Comparison of ENCODE assay signal across 23 cellular contexts in the genomic region with DNA sequence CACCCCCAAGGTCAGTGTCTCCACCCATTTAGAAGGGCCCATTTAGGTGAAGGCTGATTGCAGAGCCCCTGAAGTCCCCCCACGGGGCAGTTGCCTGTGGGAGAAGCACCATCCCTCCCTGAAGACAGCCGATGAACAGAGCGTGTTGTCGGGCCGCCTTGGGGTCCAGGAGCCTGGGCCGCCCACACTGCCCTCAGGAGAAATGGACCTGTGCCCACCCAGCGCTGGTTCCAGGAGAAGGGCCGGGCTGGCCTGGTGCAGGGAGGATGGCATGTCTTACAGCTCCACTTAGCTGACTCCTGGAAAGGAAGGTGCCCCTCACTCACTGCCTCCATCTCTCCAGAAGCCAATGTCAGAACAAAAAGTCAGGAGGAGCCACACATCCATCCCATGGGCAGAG.
"Had no signal": no experiment of that assay in that cellular context is flagged by ENCODE, and none has a peak within 500 bp of the region (broad histone marks: within the 10 kb centered on the region; RNA-seq: fewer than 3 reads in every experiment).

No MANE protein-coding gene starts in this region.

- H3K9me3 ChIP-seq: adrenal gland had no signal

- ATAC-seq: activated T-helper 17 cell treated with anti-CD3 and anti-CD28 coated beads, Interleukin-2, amount 50 U/mL, for 72 hours; PC-3; T-cell had no signal

- H3K4me1 ChIP-seq: adrenal gland had no signal

- H3K36me3 ChIP-seq: adrenal gland had no signal

- H3K27ac ChIP-seq: adrenal gland, SK-N-MC, VCaP had no signal

- H3K27me3 ChIP-seq: adrenal gland had no signal

- DNase-seq: activated CD4-positive, alpha-beta memory T cell treated with anti-CD3 and anti-CD28 coated beads for 36 hours; activated CD4-positive, alpha-beta T cell treated with anti-CD3 and anti-CD28 coated beads, Interleukin-2, amount 10 ng/mL, durations not matched to agents 7 days and 5 days; activated CD4-positive, CD25-positive, alpha-beta regulatory T cell; activated gamma-delta T cell; activated naive CD4-positive, alpha-beta T cell treated with anti-CD3 and anti-CD28 coated beads for 36 hours; activated T-cell treated with anti-CD3 and anti-CD28 coated beads for 4 hours; activated T-cell treated with anti-CD3 and anti-CD28 coated beads, Interleukin-2, amount 50 U/mL, for 48 hours; adrenal gland; anterior cingulate cortex; KG1; NCI-H1048; NCI-H146; NCI-H2081 treated with DMSO at 0.1 percent for 48 hours; NCI-H446; NCI-H524; PC-3; SIG-M5; T-cell; T-helper 2 cell; T1000 had no signal

- H3K4me3 ChIP-seq: adrenal gland, SK-N-MC had no signal
